ENCODE assay signal across 8 cellular contexts in the genomic region with DNA sequence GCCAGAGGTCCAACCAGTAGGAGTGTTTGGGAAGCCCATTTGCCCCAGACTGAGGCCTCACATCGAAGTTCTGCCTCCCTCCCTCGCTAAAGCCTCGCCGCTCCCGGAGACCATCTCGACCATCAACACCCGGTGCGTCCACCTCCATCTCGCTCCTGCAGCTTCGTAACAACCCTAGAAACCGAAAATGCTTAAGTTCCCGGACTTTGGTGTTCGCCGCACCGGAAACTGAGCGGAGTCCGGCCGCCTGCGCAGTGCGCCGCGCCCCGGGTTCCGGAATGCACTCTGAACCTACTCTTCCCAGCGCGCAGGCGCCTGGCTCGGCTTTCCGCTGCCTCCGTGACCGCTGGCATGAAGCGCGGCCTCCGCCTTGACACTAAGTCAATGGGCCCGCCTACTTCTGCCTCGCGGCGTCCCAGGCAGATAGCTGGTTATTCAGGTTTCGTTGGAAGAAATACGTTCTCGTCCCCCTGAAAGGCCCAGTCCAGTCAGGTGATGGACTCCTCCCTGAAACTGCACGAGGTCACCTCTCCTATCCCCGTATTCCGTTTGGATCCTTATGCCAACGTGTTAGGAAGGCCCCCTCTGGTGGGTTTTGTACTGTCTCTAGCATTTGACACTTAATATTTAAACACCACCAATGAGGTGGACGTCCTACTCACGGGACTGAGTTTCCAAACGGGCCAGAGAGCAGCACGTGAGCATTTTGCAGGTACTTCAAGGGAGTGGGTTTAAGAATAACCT. TPM values are rescaled to one million over a fixed set of nuclear protein-coding genes. Genes with fewer than 3 reads are reported as not detected.
DNase-seq lines count a peak whose midpoint lies in the region; ATAC-seq and TF ChIP-seq lines count a peak whose summit lies in the region.

No MANE protein-coding gene starts in this region.

- CTCF ChIA-PET in PC-3 (lab: Charles Lee), result no interaction called here

- H3K79me2 ChIP-seq in PC-3 (ENCODE audit: low read length), result peaks cover 40% of the 10 kb centered on the region

- H2AFZ ChIP-seq in PC-3 (ENCODE audit: low read length), result peak overlapping the region; percentile 97

- no peaks in the 10 kb centered on the region for H3F3A ChIP-seq in PC-3 (ENCODE audit: low read length, unreplicated experiment)

- intact Hi-C loops in PC-3 (cut with micrococcal nuclease), result loop anchor here (5.0 kb wide), 1 partner anchor 313 kb away; no protein-coding TSS in a partner anchor
- intact Hi-C loops in left cardiac atrium (cut with DNase I), result no loop called here

- H3K27ac ChIP-seq in PC-3 (ENCODE audit: low read length) (peak overlapping the region; percentile 72), rectal smooth muscle tissue (ENCODE audit: low read depth, low read length) (peak overlapping the region; percentile 91)

- H3K9me3 Mint-ChIP-seq in activated naive CD8-positive, alpha-beta T cell treated with anti-CD3 and anti-CD28 coated beads, Interleukin-2, amount 10 ng/mL, durations not matched to agents 7 days and 5 days, result peaks cover 2% of the 10 kb centered on the region

- H3K4me3 ChIP-seq in GM12864 (ENCODE audit: low read depth, low read length), result peak overlapping the region; percentile 90
- H3K4me3 ChIP-seq in PC-3 (ENCODE audit: low read length), result peak overlapping the region; percentile 99
- H3K4me3 ChIP-seq in rectal smooth muscle tissue (ENCODE audit: low read length), result peak overlapping the region; percentile 94

- no peaks in the 10 kb centered on the region for H3K9me3 ChIP-seq in PC-3 (ENCODE audit: low read length)

- H3K9ac ChIP-seq in PC-3 (ENCODE audit: low read length) (peak overlapping the region; percentile 86), rectal smooth muscle tissue (ENCODE audit: low read length) (peak overlapping the region; percentile 73)

- TSS peak; percentile 36 for BruUV-seq in PC-3 (replicated peaks; lab: Mats Ljungman, UMichigan)

- peak overlapping the region; percentile 95 for H3K4me3 Mint-ChIP-seq in activated naive CD8-positive, alpha-beta T cell treated with anti-CD3 and anti-CD28 coated beads, Interleukin-2, amount 10 ng/mL, durations not matched to agents 7 days and 5 days

- H3K9me2 ChIP-seq in PC-3 (replicated peaks; ENCODE audit: low read length), result no peaks in the 10 kb centered on the region

- POLR2A ChIA-PET in PC-3 (lab: Charles Lee; ENCODE audit: unreplicated experiment), result interaction anchor here (0.6 kb wide), 2 partner anchors 155 to 465 kb away, joined by 4 to 5 read pairs; no protein-coding TSS in a partner anchor
- POLR2A ChIA-PET in activated naive CD8-positive, alpha-beta T cell treated with anti-CD3 and anti-CD28 coated beads, Interleukin-2, amount 10 ng/mL, durations not matched to agents 7 days and 5 days (lab: Charles Lee), result interaction anchor here (0.9 to 2.6 kb wide), 5 partner anchors 10 to 258 kb away, joined by 3 to 39 read pairs (median 5); a partner anchor contains a TSS

- peak overlapping the region; percentile 94 for H3K27ac Mint-ChIP-seq in activated naive CD8-positive, alpha-beta T cell treated with anti-CD3 and anti-CD28 coated beads, Interleukin-2, amount 10 ng/mL, durations not matched to agents 7 days and 5 days

- H3K36me3 Mint-ChIP-seq in activated naive CD8-positive, alpha-beta T cell treated with anti-CD3 and anti-CD28 coated beads, Interleukin-2, amount 10 ng/mL, durations not matched to agents 7 days and 5 days, result peaks cover 37% of the 10 kb centered on the region

- H4K20me1 ChIP-seq in PC-3 (ENCODE audit: low read length), result no peaks in the 10 kb centered on the region

- DNase-seq in GM12864 (ENCODE audit: low read depth) (peak; percentile 79), PC-3 (peak; percentile 93), left cardiac atrium (peak; percentile 97), NCI-H1092 treated with DMSO at 0.1 percent for 48 hours (lab: John Stamatoyannopoulos, UW) (no peak)
- DNase-seq in activated naive CD8-positive, alpha-beta T cell treated with anti-CD3 and anti-CD28 coated beads, Interleukin-2, amount 10 ng/mL, durations not matched to agents 7 days and 5 days, result peak; percentile 92
- no peak for DNase-seq in stimulated activated naive CD4-positive, alpha-beta T cell treated with Interleukin-2 at 50 U/mL for 16 hours (lab: John Stamatoyannopoulos, UW)

- H3K27me3 Mint-ChIP-seq in activated naive CD8-positive, alpha-beta T cell treated with anti-CD3 and anti-CD28 coated beads, Interleukin-2, amount 10 ng/mL, durations not matched to agents 7 days and 5 days, result peaks cover 2% of the 10 kb centered on the region

- ATAC-seq in HG02588 (IDR thresholded peaks at IDR 0.05; ENCODE audit: unreplicated experiment) (peak; percentile 95), PC-3 (peak; percentile 91), left cardiac atrium (peak; percentile 97 to 98)
- peak; percentile 99 for ATAC-seq in activated naive CD8-positive, alpha-beta T cell treated with anti-CD3 and anti-CD28 coated beads, Interleukin-2, amount 10 ng/mL, durations not matched to agents 7 days and 5 days (ENCODE audit: low read depth)

- H3K4me1 Mint-ChIP-seq in activated naive CD8-positive, alpha-beta T cell treated with anti-CD3 and anti-CD28 coated beads, Interleukin-2, amount 10 ng/mL, durations not matched to agents 7 days and 5 days, result peaks cover 31% of the 10 kb centered on the region

- no peaks in the 10 kb centered on the region for H3K27me3 ChIP-seq in PC-3 (ENCODE audit: low read length)
- H3K27me3 ChIP-seq in rectal smooth muscle tissue (ENCODE audit: control insufficient read depth, insufficient read depth, low read length), result no peaks in the 10 kb centered on the region

- TF ChIP-seq CTCF in GM12864 (IDR thresholded peaks at IDR 0.05; ENCODE audit: low read depth, low read length, missing control alignments) (peak; percentile 19), PC-3 (conservative IDR thresholded peaks at IDR 0.05; ENCODE audit: low read depth, low read length) (no peak)

- peak overlapping the region; percentile 85 for H3K4me2 ChIP-seq in PC-3 (ENCODE audit: low read length)

- H3K36me3 ChIP-seq in PC-3 (ENCODE audit: low read depth, low read length) (0 out of 2 replicates have a peak, but pooled peaks cover 6% of the 10 kb centered on the region), rectal smooth muscle tissue (ENCODE audit: control insufficient read depth, insufficient read depth, low read length) (no peaks in the 10 kb centered on the region)

- H3K4me1 ChIP-seq in PC-3 (ENCODE audit: insufficient read depth, low read length) (peaks cover 14% of the 10 kb centered on the region), rectal smooth muscle tissue (ENCODE audit: control insufficient read depth, insufficient read depth, low read length) (peaks cover 15% of the 10 kb centered on the region)

RNA-seq across cellular contexts. Expression of a gene that starts 21.4 kb away (rescaled TPM):
- total RNA-seq in PC-3 (2014; rRNA removed) (not detected in 2 replicates), left cardiac atrium (not detected)
- total RNA-seq in activated naive CD8-positive, alpha-beta T cell treated with anti-CD3 and anti-CD28 coated beads, Interleukin-2, amount 10 ng/mL, durations not matched to agents 7 days and 5 days, result under 1 TPM; 0.11 to 0.19 TPM

Comparison
In these comparisons a context has a peak if more than half of its experiments do, and no peak if none do; other contexts are left out.
1. DNase-seq: peak in GM12864 (single experiment), PC-3 (single experiment), activated naive CD8-positive, alpha-beta T cell treated with anti-CD3 and anti-CD28 coated beads, Interleukin-2, amount 10 ng/mL, durations not matched to agents 7 days and 5 days (single experiment) and left cardiac atrium (single experiment); none in NCI-H1092 treated with DMSO at 0.1 percent for 48 hours (single experiment) and stimulated activated naive CD4-positive, alpha-beta T cell treated with Interleukin-2 at 50 U/mL for 16 hours (single experiment).
2. Peak in every context shown above with its lines, with median percentiles within 50 percentile points of each other: H3K4me3 ChIP-seq and ATAC-seq.